10 cellular contexts compared by ENCODE assay signal in the genomic region with DNA sequence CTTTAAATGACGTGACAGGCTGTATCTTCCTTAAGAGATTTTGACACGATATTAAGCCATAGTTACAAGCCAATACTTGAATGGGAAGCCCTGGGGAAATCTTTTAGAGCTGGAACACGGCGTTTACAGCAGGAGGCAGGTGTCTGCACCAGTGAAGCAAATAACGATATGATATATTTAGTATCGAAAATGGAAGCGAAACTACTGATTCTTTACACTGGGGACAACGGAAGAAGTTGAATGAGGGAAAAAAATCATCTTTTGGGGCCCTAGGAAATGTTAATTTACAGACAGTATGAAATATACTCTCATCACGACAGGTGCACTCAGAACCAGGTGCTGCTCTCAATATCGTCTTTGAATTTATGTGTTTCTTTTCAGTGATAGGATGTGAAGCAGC.
DNase-seq lines count a peak whose midpoint lies in the region; ATAC-seq, FAIRE-seq and TF ChIP-seq lines count a peak whose summit lies in the region.
"Had no signal": no experiment of that assay in that cellular context is flagged by ENCODE, and none has a peak within 500 bp of the region (broad histone marks: within the 10 kb centered on the region; RNA-seq: fewer than 3 reads in every experiment).

No MANE protein-coding gene starts in this region.

- DNase-seq in GM12892 (ENCODE audit: insufficient read length) = no peak
- peak; percentile 64 for DNase-seq in NCI-H748 (lab: John Stamatoyannopoulos, UW; ENCODE audit: unreplicated experiment)
- no peak for DNase-seq in hippocampal formation (lab: John Stamatoyannopoulos, UW)
- DNase-seq in OCI-M1 (lab: John Stamatoyannopoulos, UW) = no peak
- DNase-seq in lower lobe of right lung = no peak
- DNase-seq in T-helper 1 cell = no peak
- DNase-seq: activated T-cell treated with anti-CD3 and anti-CD28 coated beads, Interleukin-2, amount 50 U/mL, for 1 hour; kidney glomerular epithelial cell had no signal

- no peaks in the 10 kb centered on the region for H3K9me3 ChIP-seq in lower lobe of right lung

- no peaks in the 10 kb centered on the region for H3K27me3 ChIP-seq in lower lobe of right lung (ENCODE audit: low read depth)

- ATAC-seq in GM21526 (IDR thresholded peaks at IDR 0.05; ENCODE audit: low FRiP score, unreplicated experiment) (peak; percentile 63), HG03378 (IDR thresholded peaks at IDR 0.05; ENCODE audit: unreplicated experiment) (peak; percentile 88), lower lobe of right lung (no peak)

- no peak for TF ChIP-seq POLR2A in GM12892 (IDR thresholded peaks at IDR 0.05; ENCODE audit: low read depth, low read length)

- H3K4me3 ChIP-seq in lower lobe of right lung = no peak overlapping the region

- intact Hi-C loops in lower lobe of right lung (cut with DNase I) = no loop called here

- no peak overlapping the region for H3K27ac ChIP-seq in lower lobe of right lung

- H3K4me1 ChIP-seq in lower lobe of right lung = no peaks in the 10 kb centered on the region

- FAIRE-seq in GM12892 (lab: Jason Lieb, UNC) = peak; percentile 63

- no peak for TF ChIP-seq CTCF in lower lobe of right lung (IDR thresholded peaks at IDR 0.05)

- no peaks in the 10 kb centered on the region for H3K36me3 ChIP-seq in lower lobe of right lung

Comparison
In these comparisons a context has a peak if more than half of its experiments do, and no peak if none do; other contexts are left out.
1. ATAC-seq: peak in GM21526 (single experiment) and HG03378 (single experiment); none in lower lobe of right lung (0 of 2).